1 cellular context compared by ENCODE assay signal in genomic region chr15:101446527-101447167, GRCh38.
TF ChIP-seq lines count a peak whose summit lies in the region.

No MANE protein-coding gene starts in this region.

TF ChIP-seq in HepG2, 621 proteins besides CTCF, POLR2A, EP300 and RAD21 (continued from another document and continues in another):
- TF ChIP-seq ZBTB7A (CRISPR knock-in tag; IDR thresholded peaks at IDR 0.05) (no peak; the same call in 1 of the 2 replicates), ATF3 (CRISPR knock-in tag; IDR thresholded peaks at IDR 0.05) (peak; percentile 30; the same call in 1 of the 2 replicates), ZNF318 (CRISPR knock-in tag; IDR thresholded peaks at IDR 0.05) (no peak), MLX (CRISPR knock-in tag; IDR thresholded peaks at IDR 0.05) (0 out of 2 replicates have a peak, but pooled peaks have one; percentile 20), ZEB1 (IDR thresholded peaks at IDR 0.05; ENCODE audit: insufficient replicate concordance, low read depth) (peak; percentile 41), ZSCAN30 (CRISPR knock-in tag; IDR thresholded peaks at IDR 0.05) (no peak), ETV6 (CRISPR knock-in tag; conservative IDR thresholded peaks at IDR 0.05) (no peak), ZNF468 (CRISPR knock-in tag; IDR thresholded peaks at IDR 0.05) (no peak), KLF12 (CRISPR knock-in tag; IDR thresholded peaks at IDR 0.05; ENCODE audit: borderline replicate concordance) (no peak), ZSCAN20 (CRISPR knock-in tag; IDR thresholded peaks at IDR 0.05; ENCODE audit: borderline replicate concordance) (no peak), ATF7-NPFF (CRISPR knock-in tag; IDR thresholded peaks at IDR 0.05; ENCODE audit: low read depth) (no peak), SIX1 (CRISPR knock-in tag; IDR thresholded peaks at IDR 0.05; ENCODE audit: borderline replicate concordance) (no peak), FOXJ3 (CRISPR knock-in tag; IDR thresholded peaks at IDR 0.05; ENCODE audit: borderline replicate concordance) (no peak), KAT8 (CRISPR knock-in tag; IDR thresholded peaks at IDR 0.05) (no peak), ZNF367 (CRISPR knock-in tag; IDR thresholded peaks at IDR 0.05; ENCODE audit: borderline replicate concordance) (no peak), KDM3A (CRISPR knock-in tag; IDR thresholded peaks at IDR 0.05; ENCODE audit: low read depth) (peak; percentile 68; the same call in 1 of the 2 replicates), JDP2 (CRISPR knock-in tag; IDR thresholded peaks at IDR 0.05; ENCODE audit: borderline replicate concordance) (no peak), ZNF724P (CRISPR knock-in tag; IDR thresholded peaks at IDR 0.05; ENCODE audit: borderline replicate concordance) (no peak), NFATC3 (CRISPR knock-in tag; IDR thresholded peaks at IDR 0.05) (no peak), GATA4 (IDR thresholded peaks at IDR 0.05; ENCODE audit: borderline replicate concordance, low read depth) (no peak), CENPX (CRISPR knock-in tag; IDR thresholded peaks at IDR 0.05) (no peak), CREBL2 (CRISPR knock-in tag; IDR thresholded peaks at IDR 0.05; ENCODE audit: borderline replicate concordance) (no peak), HMGA1 (CRISPR knock-in tag; conservative IDR thresholded peaks at IDR 0.05) (no peak), KLF9 (CRISPR knock-in tag; IDR thresholded peaks at IDR 0.05; ENCODE audit: low read depth) (no peak), CBFB (CRISPR knock-in tag; IDR thresholded peaks at IDR 0.05) (no peak), ZNF691 (CRISPR knock-in tag; IDR thresholded peaks at IDR 0.05; ENCODE audit: borderline replicate concordance, low read depth) (no peak), NFYC (CRISPR knock-in tag; IDR thresholded peaks at IDR 0.05) (no peak), ZNF644 (CRISPR knock-in tag; IDR thresholded peaks at IDR 0.05; ENCODE audit: low read depth) (no peak; the same call in 1 of the 2 replicates), ZFX (CRISPR knock-in tag; IDR thresholded peaks at IDR 0.05; ENCODE audit: low read depth) (peak; percentile 49; the same call in 1 of the 2 replicates), HOXA7 (CRISPR knock-in tag; IDR thresholded peaks at IDR 0.05) (no peak), AGO1 (IDR thresholded peaks at IDR 0.05; ENCODE audit: low read depth, low read length, poor library complexity, severe bottlenecking) (no peak), POLR2AphosphoS5 (IDR thresholded peaks at IDR 0.05; ENCODE audit: low read depth, low read length) (peak; percentile 5; the same call in 1 of the 2 replicates), ZBTB40 (IDR thresholded peaks at IDR 0.05) (no peak), ZBTB40 (CRISPR knock-in tag; IDR thresholded peaks at IDR 0.05) (no peak), ZBTB44 (CRISPR knock-in tag; IDR thresholded peaks at IDR 0.05) (no peak), NKX3-1 (CRISPR knock-in tag; IDR thresholded peaks at IDR 0.05) (no peak), AHR (CRISPR knock-in tag; IDR thresholded peaks at IDR 0.05) (no peak), ZNF720 (CRISPR knock-in tag; IDR thresholded peaks at IDR 0.05) (no peak), PCBP1 (IDR thresholded peaks at IDR 0.05; ENCODE audit: borderline replicate concordance, low read depth, low read length) (no peak), EZH2 (conservative IDR thresholded peaks at IDR 0.05; ENCODE audit: low read depth, low read length) (no peak), ZBTB2 (CRISPR knock-in tag; IDR thresholded peaks at IDR 0.05; ENCODE audit: low read depth) (no peak), ZNF12 (CRISPR knock-in tag; IDR thresholded peaks at IDR 0.05) (no peak)
